7 cellular contexts compared by ENCODE assay signal in genomic region chr14:49873548-49873947, GRCh38. TPM values are rescaled to one million over a fixed set of nuclear protein-coding genes. Genes with fewer than 3 reads are reported as not detected.
A peak's percentile ranks its signal among the peaks of the same experiment; 100 is the strongest.
DNase-seq lines count a peak whose midpoint lies in the region; TF ChIP-seq lines count a peak whose summit lies in the region.
"Not testable (repeated sequence)": the region's sequence is repeated elsewhere in the genome, so short reads cannot be mapped to it uniquely, and the experiment has no call there.

No MANE protein-coding gene starts in this region.

- H3K4me3 Mint-ChIP-seq in activated naive CD4-positive, alpha-beta T cell treated with anti-CD3 and anti-CD28 coated beads, Interleukin-2, amount 50 U/mL, for 24 hours, result not testable (repeated sequence)

- POLR2A ChIA-PET in HEK293 (lab: Yijun Ruan, JAX), result interaction anchor here (0.7 to 0.8 kb wide), 2 partner anchors 9 to 886 kb away, joined by 3 to 4 read pairs; no protein-coding TSS in a partner anchor

- H3K9me3 ChIP-seq in HEK293 (ENCODE audit: control insufficient read depth, insufficient read depth, low read depth, low read length); MG63; osteoblast (ENCODE audit: low read depth, low read length): not testable (repeated sequence)

- H3K4me1 Mint-ChIP-seq in activated naive CD4-positive, alpha-beta T cell treated with anti-CD3 and anti-CD28 coated beads, Interleukin-2, amount 50 U/mL, for 24 hours, result peaks cover 16% of the 10 kb centered on the region

- H4K20me1 ChIP-seq in osteoblast (ENCODE audit: insufficient read depth, low read length), result not testable (repeated sequence)

- H3K4me1 ChIP-seq in ACC112 (ENCODE audit: control insufficient read depth, insufficient read depth, low read length, unreplicated experiment); HEK293 (ENCODE audit: control insufficient read depth, insufficient read depth, low read length); osteoblast (ENCODE audit: insufficient read depth, low read length): not testable (repeated sequence)

- peak overlapping the region; percentile 34 for H3K4me2 ChIP-seq in osteoblast (ENCODE audit: insufficient read depth, low read length)

- peak overlapping the region; percentile 51 for H3K27ac Mint-ChIP-seq in activated naive CD4-positive, alpha-beta T cell treated with anti-CD3 and anti-CD28 coated beads, Interleukin-2, amount 50 U/mL, for 24 hours

- H3K4me3 ChIP-seq in ACC112 (ENCODE audit: low read depth, low read length); HEK293 (ENCODE audit: low read depth, low read length); MG63; osteoblast (ENCODE audit: insufficient read depth, low read length): not testable (repeated sequence)

- not testable (repeated sequence) for H3K27me3 Mint-ChIP-seq in activated naive CD4-positive, alpha-beta T cell treated with anti-CD3 and anti-CD28 coated beads, Interleukin-2, amount 50 U/mL, for 24 hours

- TF ChIP-seq CTCF in HEK293 (tag by site-specific recombination; IDR thresholded peaks at IDR 0.05); osteoblast (IDR thresholded peaks at IDR 0.05; ENCODE audit: extremely low read depth, low read depth, low read length): not testable (repeated sequence)

- not testable (repeated sequence) for H3K79me2 ChIP-seq in ACC112 (ENCODE audit: control insufficient read depth, insufficient read depth, low read length, unreplicated experiment); osteoblast (ENCODE audit: insufficient read depth, low read length)

- CTCF ChIA-PET in HEK293 (lab: Yijun Ruan, JAX), result interaction anchor here (0.6 kb wide), 1 partner anchor 35 kb away, joined by 6 read pairs; no protein-coding TSS in a partner anchor

- H3K27me3 ChIP-seq in ACC112 (ENCODE audit: insufficient read depth, low read length); MG63; osteoblast (ENCODE audit: insufficient read depth, low read length): not testable (repeated sequence)

- not testable (repeated sequence) for H3K36me3 ChIP-seq in ACC112 (ENCODE audit: insufficient read depth, low read length); HEK293 (ENCODE audit: control insufficient read depth in 2 of 2, insufficient read depth in 1 of 2, low read length in 2 of 2); MG63; osteoblast (ENCODE audit: insufficient read depth, low read length)

- peak overlapping the region; percentile 23 for H2AFZ ChIP-seq in ACC112 (ENCODE audit: low read length, unreplicated experiment)
- H2AFZ ChIP-seq in osteoblast (ENCODE audit: low read length), result peak overlapping the region; percentile 23

- H3K27ac ChIP-seq in ACC112 (ENCODE audit: low read depth, low read length); HEK293 (ENCODE audit: extremely low read depth, low read depth, low read length); osteoblast (ENCODE audit: low read depth, low read length): not testable (repeated sequence)

- not testable (repeated sequence) for H3K36me3 Mint-ChIP-seq in activated naive CD4-positive, alpha-beta T cell treated with anti-CD3 and anti-CD28 coated beads, Interleukin-2, amount 50 U/mL, for 24 hours

- H3K9me3 Mint-ChIP-seq in activated naive CD4-positive, alpha-beta T cell treated with anti-CD3 and anti-CD28 coated beads, Interleukin-2, amount 50 U/mL, for 24 hours, result not testable (repeated sequence)

- DNase-seq in EH (ENCODE audit: low read depth) (peak; percentile 16), MG63 (peak; percentile 50), iris pigment epithelial cell (ENCODE audit: low read depth) (peak; percentile 37)
- DNase-seq in osteoblast (ENCODE audit: insufficient read length, low spot score, missing footprints), result not testable (repeated sequence)

TF ChIP-seq in HEK293, 187 proteins besides CTCF, POLR2A, EP300 and RAD21:
- peak; percentile 36; the same call in 1 of the 2 replicates for TF ChIP-seq ZNF335 (tag by site-specific recombination; conservative IDR thresholded peaks at IDR 0.05)
- 0 out of 2 replicates have a peak, but pooled peaks have one; percentile 27 for TF ChIP-seq ZFHX2 (tag by site-specific recombination; conservative IDR thresholded peaks at IDR 0.05)

RNA-seq across cellular contexts. Expression of gene ARF6, which starts 19.3 kb away (rescaled TPM):
- total RNA-seq in MG63 (2014; rRNA removed; shearing (Covaris generic); ENCODE audit: low replicate concordance), result 24.1 and 32.6 TPM in 2 replicates
- total RNA-seq in osteoblast, result 58.6 and 63.9 TPM in 2 replicates

RNA-seq across cellular contexts. Expression of gene NEMF, which starts 21.0 kb away (rescaled TPM):
- total RNA-seq in MG63 (2014; rRNA removed; shearing (Covaris generic); ENCODE audit: low replicate concordance), result 30.0 and 50.6 TPM in 2 replicates
- total RNA-seq in osteoblast, result 51.3 and 54.3 TPM in 2 replicates
